23 cellular contexts compared by ENCODE assay signal in genomic region chr11:129119036-129119435, GRCh38.
"Had no signal": no experiment of that assay in that cellular context is flagged by ENCODE, and none has a peak within 500 bp of the region (broad histone marks: within the 10 kb centered on the region; RNA-seq: fewer than 3 reads in every experiment).

No MANE protein-coding gene starts in this region.

- H3K9me3 ChIP-seq: mucosa of descending colon, right lobe of liver, upper lobe of left lung, vagina had no signal

- H3K4me3 ChIP-seq: mucosa of descending colon, right lobe of liver, upper lobe of left lung, vagina had no signal

- DNase-seq: activated B cell treated with CpG ODN at 0.5 μM for 24 hours; activated CD4-positive, alpha-beta T cell treated with anti-CD3 and anti-CD28 coated beads, Interleukin-2, amount 50 U/mL, for 1 hour; activated CD8-positive, alpha-beta T cell treated with anti-CD3 and anti-CD28 coated beads for 36 hours; activated gamma-delta T cell treated with Interleukin-2 at 50 U/mL for 16 hours; activated naive CD4-positive, alpha-beta T cell treated with anti-CD3 and anti-CD28 coated beads, Interleukin-2, amount 50 U/mL, for 16 hours; activated T-cell treated with anti-CD3 and anti-CD28 coated beads, Interleukin-2, amount 50 U/mL, for 4 hours; amygdala; central memory CD4-positive, alpha-beta T cell; endodermal cell; foreskin fibroblast; head of caudate nucleus; hippocampal formation; left cardiac atrium; left ventricle myocardium superior; mucosa of descending colon; right lobe of liver; stimulated activated CD4-positive, alpha-beta T cell treated with anti-CD3 and anti-CD28 coated beads, Interleukin-12 subunit alpha, Interleukin-12 subunit beta, amount 100 ng/mL, for 4 hours; stimulated activated CD4-positive, alpha-beta T cell treated with anti-CD3 and anti-CD28 coated beads, Interleukin-4, amount 100 ng/mL, for 1 hour; upper lobe of left lung had no signal

- H3K27ac ChIP-seq: right lobe of liver, upper lobe of left lung, vagina had no signal

- H3K36me3 ChIP-seq: right lobe of liver, vagina had no signal

- H3K27me3 ChIP-seq: right lobe of liver, upper lobe of left lung, vagina had no signal

- H3K4me1 ChIP-seq: vagina had no signal

- ATAC-seq: activated CD8-positive, alpha-beta T cell treated with anti-CD3 and anti-CD28 coated beads for 36 hours; activated T-cell treated with anti-CD3 and anti-CD28 coated beads, Interleukin-2, amount 50 U/mL, for 4 hours; activated T-helper 17 cell treated with anti-CD3 and anti-CD28 coated beads, Interleukin-2, amount 50 U/mL, for 72 hours; esophagus mucosa; left cardiac atrium; left ventricle myocardium superior; mucosa of descending colon; natural killer cell treated with Interleukin-12 subunit alpha and Interleukin-12 subunit beta and Interleukin-15 and Interleukin-18, amount 100 ng/mL, for 72 hours; right lobe of liver had no signal
